ENCODE assay signal across 9 cellular contexts in genomic region chr19:50329146-50329925, GRCh38. TPM values are rescaled to one million over a fixed set of nuclear protein-coding genes. Genes with fewer than 3 reads are reported as not detected.
DNase-seq lines count a peak whose midpoint lies in the region; ATAC-seq, FAIRE-seq and TF ChIP-seq lines count a peak whose summit lies in the region.
"Had no signal": no experiment of that assay in that cellular context is flagged by ENCODE, and none has a peak within 500 bp of the region (broad histone marks: within the 10 kb centered on the region; RNA-seq: fewer than 3 reads in every experiment).

TSS of gene KCNC3 (minus strand) at chr19:50329377. CDS start at chr19:50329082, 295 bp downstream.

- H2BK5ac ChIP-seq in neuronal stem cell (ENCODE audit: low read length) = peak within 1 kb of the TSS; percentile 42

- ATAC-seq in GM21515 (IDR thresholded peaks at IDR 0.05; ENCODE audit: unreplicated experiment) (peak; percentile 44), RWPE2 (ENCODE audit: low read depth) (peak; percentile 76)

- H3K27ac ChIP-seq in RWPE2 (ENCODE audit: poor library complexity, severe bottlenecking) (no peak within 1 kb of the TSS), neuronal stem cell (replicated peaks; ENCODE audit: low read length) (peak within 1 kb of the TSS; percentile 95)
- H3K27ac ChIP-seq: neutrophil had no signal

- H3K23ac ChIP-seq in neuronal stem cell (ENCODE audit: low read depth, low read length, poor library complexity) = peak within 1 kb of the TSS; percentile 86

- no peak within 1 kb of the TSS for H3K14ac ChIP-seq in neuronal stem cell (ENCODE audit: low read length)

- TF ChIP-seq CTCF in RWPE2 (IDR thresholded peaks at IDR 0.05; ENCODE audit: poor library complexity, severe bottlenecking) = no peak

- peak within 1 kb of the TSS; percentile 82 for H2AFZ ChIP-seq in neuronal stem cell (ENCODE audit: low read length)

- H3K4me1 ChIP-seq in RWPE2 (ENCODE audit: insufficient read depth, poor library complexity, severe bottlenecking) = no peaks in the 10 kb centered on the region
- H3K4me1 ChIP-seq in neuronal stem cell (ENCODE audit: control insufficient read depth in 2 of 2, insufficient read depth in 1 of 2, low read depth in 1 of 2, low read length in 2 of 2) = peaks cover 8 to 16% of the 10 kb centered on the region in 2 donors

- DNase-seq in D341Med (ENCODE audit: low spot score) = peak; percentile 93
- peak; percentile 95 for DNase-seq in Jurkat, Clone E6-1 (ENCODE audit: low read depth, low spot score)
- DNase-seq in RWPE2 (ENCODE audit: low spot score) = peak; percentile 98
- DNase-seq in activated naive CD4-positive, alpha-beta T cell treated with Interleukin-2 at 50 U/mL for 16 hours = peak; percentile 93
- DNase-seq in frontal cortex (ENCODE audit: low spot score in 2 of 2) = peak; percentile 99
- DNase-seq in neuronal stem cell (ENCODE audit: low spot score) = peak; percentile 100
- peak; percentile 61 for DNase-seq in stromal cell of bone marrow (ENCODE audit: low read depth)

- no peak within 1 kb of the TSS for H2BK15ac ChIP-seq in neuronal stem cell (ENCODE audit: low read length)

- peak within 1 kb of the TSS; percentile 47 for H2AK5ac ChIP-seq in neuronal stem cell (ENCODE audit: low read depth, low read length)

- H2BK120ac ChIP-seq in neuronal stem cell (ENCODE audit: low read depth, low read length) = no peak within 1 kb of the TSS

- H3K4me2 ChIP-seq in neuronal stem cell (ENCODE audit: insufficient read depth, low read length, poor library complexity, severe bottlenecking) = peak within 1 kb of the TSS; percentile 87

- peaks cover 8% of the 10 kb centered on the region for H3K79me1 ChIP-seq in neuronal stem cell (ENCODE audit: low read depth, low read length)

- WGBS in neuronal stem cell (ENCODE audit: extremely low coverage in 2 of 2, insufficient read length in 2 of 2, insufficient replicate concordance in 1 of 2), 2 donors = no CpG with 5 or more reads among the region's 43 CpGs

- peak within 1 kb of the TSS; percentile 75 for H4K8ac ChIP-seq in neuronal stem cell (ENCODE audit: low read depth, low read length)

- peak within 1 kb of the TSS; percentile 45 for H3K4me3 ChIP-seq in Jurkat, Clone E6-1 (ENCODE audit: low read length)
- peak within 1 kb of the TSS; percentile 21 for H3K4me3 ChIP-seq in RWPE2 (ENCODE audit: severe bottlenecking)
- peak within 1 kb of the TSS; percentile 76 to 85 for H3K4me3 ChIP-seq in neuronal stem cell (ENCODE audit: low read length in 2 of 2)

- H2BK12ac ChIP-seq in neuronal stem cell (ENCODE audit: low read length) = peak within 1 kb of the TSS; percentile 76

- peak; percentile 54 for FAIRE-seq in frontal cortex (lab: Jason Lieb, UNC)

- H3K27me3 ChIP-seq in RWPE2 (ENCODE audit: insufficient read depth, poor library complexity, severe bottlenecking) = peaks cover 55% of the 10 kb centered on the region
- H3K27me3 ChIP-seq in neuronal stem cell (ENCODE audit: control insufficient read depth in 3 of 3, insufficient read depth in 3 of 3, low read depth in 1 of 3, low read length in 3 of 3) = peaks cover 5 to 26% (median 24%) of the 10 kb centered on the region in 3 experiments

- H3K36me3 ChIP-seq in RWPE2 (ENCODE audit: low read depth) = no peaks in the 10 kb centered on the region
- H3K36me3 ChIP-seq in neuronal stem cell (replicated peaks in 1 of 2; ENCODE audit: control insufficient read depth in 2 of 2, insufficient read depth in 2 of 2, low read length in 2 of 2) = peaks cover 0 to 9% of the 10 kb centered on the region in 2 donors
- H3K36me3 ChIP-seq: neutrophil had no signal

- H3K18ac ChIP-seq in neuronal stem cell (ENCODE audit: low read length) = peak within 1 kb of the TSS; percentile 97

- H3K4ac ChIP-seq in neuronal stem cell (ENCODE audit: low read length) = peak within 1 kb of the TSS; percentile 23

- H3K9me3 ChIP-seq in RWPE2 (ENCODE audit: severe bottlenecking) = peaks cover 4% of the 10 kb centered on the region
- peaks cover 0 to 5% of the 10 kb centered on the region in 2 donors for H3K9me3 ChIP-seq in neuronal stem cell (replicated peaks in 1 of 2; ENCODE audit: control insufficient read depth in 2 of 2, insufficient read depth in 1 of 2, low read depth in 1 of 2, low read length in 2 of 2)

- H4K91ac ChIP-seq in neuronal stem cell (ENCODE audit: low read depth, low read length, poor library complexity) = peak within 1 kb of the TSS; percentile 38

- H3K9ac ChIP-seq in neuronal stem cell (ENCODE audit: low read depth, low read length, poor library complexity) = peak within 1 kb of the TSS; percentile 92

RNA-seq across cellular contexts. Expression of gene KCNC3, which starts in this region (rescaled TPM):
- 0.96 TPM for polyA plus RNA-seq in Jurkat, Clone E6-1 (2012; ENCODE audit: insufficient read depth, insufficient read length)
- 1.2 TPM for total RNA-seq in frontal cortex
- polyA plus RNA-seq in neuronal stem cell (2013, experiment 1 of 2) = 6.8 TPM
- 6.9 TPM for polyA plus RNA-seq in neuronal stem cell (2013, experiment 2 of 2)

Comparison
In these comparisons a context has a peak if more than half of its experiments do, and no peak if none do; other contexts are left out.
1. H3K4me3 ChIP-seq: peak in every context shown above with its lines; median percentile 80 in neuronal stem cell; 45 in Jurkat, Clone E6-1; 21 in RWPE2.